Comparison of ENCODE assay signal across 9 cellular contexts in genomic region chr14:58362798-58363412, GRCh38. TPM values are rescaled to one million over a fixed set of nuclear protein-coding genes. Genes with fewer than 3 reads are reported as not detected.
DNase-seq lines count a peak whose midpoint lies in the region; ATAC-seq and TF ChIP-seq lines count a peak whose summit lies in the region.
"Had no signal": no experiment of that assay in that cellular context is flagged by ENCODE, and none has a peak within 500 bp of the region (broad histone marks: within the 10 kb centered on the region; RNA-seq: fewer than 3 reads in every experiment).

No MANE protein-coding gene starts in this region.

- no peaks in the 10 kb centered on the region; a peak in 1 of 4 replicates for H3K79me1 ChIP-seq in IMR-90 (ENCODE audit: low read depth in 1 of 2, low read length in 2 of 2)

- H2AFZ ChIP-seq in IMR-90 (replicated peaks; ENCODE audit: low read length, poor library complexity): no peak overlapping the region

- H4K20me1 ChIP-seq in IMR-90 (ENCODE audit: insufficient read depth, low read length): no peaks in the 10 kb centered on the region

- no peak overlapping the region for H2BK5ac ChIP-seq in IMR-90 (ENCODE audit: low read depth, low read length, poor library complexity, severe bottlenecking)

- H3K9me3 ChIP-seq in IMR-90 (ENCODE audit: control insufficient read depth, insufficient read depth, low read length): no peaks in the 10 kb centered on the region
- H3K9me3 ChIP-seq in effector memory CD4-positive, alpha-beta T cell (ENCODE audit: control insufficient read depth, low read length): no peaks in the 10 kb centered on the region

- in situ Hi-C loops in IMR-90 (cut with MboI; ENCODE audit: low sequenced_read_pairs): no loop called here

- no peak overlapping the region for H3K27ac ChIP-seq in IMR-90 (ENCODE audit: insufficient read depth, low read length)
- no peak overlapping the region for H3K27ac ChIP-seq in effector memory CD4-positive, alpha-beta T cell (ENCODE audit: insufficient read depth, low read length, poor library complexity, severe bottlenecking)

- intact Hi-C loops in IMR-90 (cut with micrococcal nuclease): loop anchor here (1.0 to 5.0 kb wide), 2 partner anchors 39 to 46 kb away; no protein-coding TSS in a partner anchor

- WGBS in IMR-90 (ENCODE audit: extremely low coverage in 2 of 2, insufficient read length in 1 of 2), 2 experiments: no CpG with 5 or more reads among the region's 3 CpGs

- ATAC-seq in IMR-90 (ENCODE audit: low read depth) (no peak), HG03342 (IDR thresholded peaks at IDR 0.05; ENCODE audit: unreplicated experiment) (no peak), GM21515 (IDR thresholded peaks at IDR 0.05; ENCODE audit: unreplicated experiment) (no peak), HG03025 (IDR thresholded peaks at IDR 0.05; ENCODE audit: low FRiP score, unreplicated experiment) (no peak)

- H3K27me3 ChIP-seq in IMR-90 (ENCODE audit: control insufficient read depth, insufficient read depth, low read length): no peaks in the 10 kb centered on the region
- H3K27me3 ChIP-seq in effector memory CD4-positive, alpha-beta T cell (replicated peaks; ENCODE audit: control insufficient read depth, insufficient read depth, low read length, poor library complexity, severe bottlenecking): no peaks in the 10 kb centered on the region

- H3K4ac ChIP-seq in IMR-90 (ENCODE audit: low read depth, low read length): no peak overlapping the region

- no peaks in the 10 kb centered on the region for H3K9me1 ChIP-seq in IMR-90 (ENCODE audit: insufficient read depth, low read length)

- POLR2A ChIA-PET in IMR-90 (lab: Charles Lee; ENCODE audit: unreplicated experiment): no interaction called here

- TF ChIP-seq POLR2A in IMR-90 (IDR thresholded peaks at IDR 0.05; ENCODE audit: low read depth, low read length): no peak

- CTCF ChIA-PET in IMR-90 (lab: Yijun Ruan, JAX): interaction anchor here (0.6 kb wide), 1 partner anchor 12 kb away, joined by 3 read pairs; no protein-coding TSS in a partner anchor

- H3K4me3 ChIP-seq in IMR-90 (ENCODE audit: insufficient read depth, low read depth, low read length): no peak overlapping the region
- H3K4me3 ChIP-seq in effector memory CD4-positive, alpha-beta T cell (ENCODE audit: insufficient read depth, low read depth, low read length, poor library complexity, severe bottlenecking): no peak overlapping the region

- no peak overlapping the region for H4K5ac ChIP-seq in IMR-90 (ENCODE audit: low read depth, low read length)

- H2BK20ac ChIP-seq in IMR-90 (ENCODE audit: low read depth, low read length): no peak overlapping the region

- dilution Hi-C loops in IMR-90 (cut with HindIII; ENCODE audit: low sequenced_read_pairs, unreplicated experiment): no loop called here

- no peak overlapping the region for H3K56ac ChIP-seq in IMR-90 (ENCODE audit: extremely low read depth, insufficient read depth, low read length)

- no peak overlapping the region for H2AK9ac ChIP-seq in IMR-90 (replicated peaks; ENCODE audit: low read depth, low read length, poor library complexity)

- no peak overlapping the region for H2BK120ac ChIP-seq in IMR-90 (ENCODE audit: low read depth, low read length)

- peaks cover 26% of the 10 kb centered on the region for H3K36me3 ChIP-seq in IMR-90 (ENCODE audit: control insufficient read depth, insufficient read depth, low read length)
- peaks cover 52% of the 10 kb centered on the region for H3K36me3 ChIP-seq in effector memory CD4-positive, alpha-beta T cell (ENCODE audit: control insufficient read depth, insufficient read depth, low read length)

- DNase-seq in DMS79 treated with DMSO at 0.1 percent for 48 hours (lab: John Stamatoyannopoulos, UW): peak; percentile 39
- peak; percentile 17 for DNase-seq in IMR-90
- DNase-seq in RPMI7951 (ENCODE audit: low read depth): peak; percentile 35
- peak; percentile 17 for DNase-seq in germinal center (ENCODE audit: low spot score)
- no peak for DNase-seq in effector memory CD4-positive, alpha-beta T cell
- DNase-seq: left cardiac atrium had no signal

- no peak overlapping the region for H2BK15ac ChIP-seq in IMR-90 (ENCODE audit: low read depth, low read length)

- TF ChIP-seq RAD21 in IMR-90 (IDR thresholded peaks at IDR 0.05; ENCODE audit: low read length): no peak

- no TSS peak for BruUV-seq in IMR-90 (replicated peaks; lab: Mats Ljungman, UMichigan)

- H3K4me1 ChIP-seq in IMR-90 (ENCODE audit: control insufficient read depth, insufficient read depth, low read length): no peaks in the 10 kb centered on the region
- no peaks in the 10 kb centered on the region for H3K4me1 ChIP-seq in effector memory CD4-positive, alpha-beta T cell (ENCODE audit: control insufficient read depth, insufficient read depth, low read length, poor library complexity, severe bottlenecking)

- no peak overlapping the region for H3K9ac ChIP-seq in IMR-90 (ENCODE audit: low read depth, low read length)

- no peak overlapping the region for H3K4me2 ChIP-seq in IMR-90 (ENCODE audit: low read depth, low read length)

- no peak overlapping the region for H3K14ac ChIP-seq in IMR-90 (replicated peaks; ENCODE audit: low read depth, low read length)

- no peak overlapping the region for H4K91ac ChIP-seq in IMR-90 (ENCODE audit: insufficient read depth, low read depth, low read length)

- H3K18ac ChIP-seq in IMR-90 (ENCODE audit: low read depth, low read length): no peak overlapping the region

- TF ChIP-seq CTCF in IMR-90 (conservative IDR thresholded peaks at IDR 0.05; ENCODE audit: low read depth, low read length): peak; percentile 21; the same call in 1 of the 2 replicates

- no peak overlapping the region for H4K8ac ChIP-seq in IMR-90 (ENCODE audit: low read depth in 2 of 2, low read length in 2 of 2)

- no peak overlapping the region for H3K23ac ChIP-seq in IMR-90 (ENCODE audit: low read depth, low read length)

- no peak overlapping the region for H2AK5ac ChIP-seq in IMR-90 (ENCODE audit: low read depth, low read length)

TF ChIP-seq in IMR-90, 13 proteins besides CTCF, POLR2A, EP300 and RAD21:
- TF ChIP-seq BHLHE40 (IDR thresholded peaks at IDR 0.05; ENCODE audit: low read depth, low read length) (no peak), MAZ (IDR thresholded peaks at IDR 0.05; ENCODE audit: borderline replicate concordance, low read depth, low read length) (no peak), FOS (IDR thresholded peaks at IDR 0.05; ENCODE audit: low read depth, low read length) (no peak), USF2 (IDR thresholded peaks at IDR 0.05; ENCODE audit: low read depth, low read length) (no peak), RFX5 (IDR thresholded peaks at IDR 0.05; ENCODE audit: low read depth, low read length) (no peak), MXI1 (IDR thresholded peaks at IDR 0.05; ENCODE audit: borderline replicate concordance, low read depth, low read length) (no peak)

RNA-seq across cellular contexts. Expression of gene TOMM20L, which starts 32.8 kb away (rescaled TPM):
- not detected in 2 replicates for total RNA-seq in IMR-90 (2012; rRNA removed)
- not detected in 2 replicates for polyA plus RNA-seq in IMR-90 (2012; rRNA removed)
- 1.5 TPM in 1 of 2 replicates, not detected in the other for polyA plus RNA-seq in IMR-90 (2012; cell fraction: cytosol; rRNA removed)
- not detected in 2 replicates for polyA plus RNA-seq in IMR-90 (2012; cell fraction: nucleus; rRNA removed; ENCODE audit: low replicate concordance)
- not detected in 2 replicates for total RNA-seq in RPMI7951 (2014; rRNA removed; shearing (Covaris generic))
- total RNA-seq: left cardiac atrium had no signal

Comparison
In these comparisons a context has a peak if more than half of its experiments do, and no peak if none do; other contexts are left out.
1. DNase-seq: peak in DMS79 treated with DMSO at 0.1 percent for 48 hours (single experiment), IMR-90 (single experiment), RPMI7951 (single experiment) and germinal center (single experiment); none in effector memory CD4-positive, alpha-beta T cell (0 of 3).